ENCODE assay signal across 21 cellular contexts in genomic region chr19:17893766-17894165, GRCh38. TPM values are rescaled to one million over a fixed set of nuclear protein-coding genes. Genes with fewer than 3 reads are reported as not detected.
"Had no signal": no experiment of that assay in that cellular context is flagged by ENCODE, and none has a peak within 500 bp of the region (broad histone marks: within the 10 kb centered on the region; RNA-seq: fewer than 3 reads in every experiment).

No MANE protein-coding gene starts in this region.

- H3K9me3 ChIP-seq: MG63, SJSA1 had no signal

- H3K36me3 ChIP-seq: MG63, SJSA1 had no signal

- H3K4me3 ChIP-seq: MG63, SJSA1, SK-N-MC had no signal

- DNase-seq: Karpas-422, KG1, MG63, NCI-H1092 treated with DMSO at 0.1 percent for 48 hours, NCI-H1436, NCI-H187, NCI-H2029, NCI-H2081 treated with DMSO at 0.1 percent for 48 hours, NCI-H2171, NCI-H226, NCI-H446, NCI-H510A, NCI-H524 treated with DMSO at 0.1 percent for 48 hours, NCI-H69, NCI-H774, Right ventricle myocardium superior, RPMI8226, SIG-M5 had no signal

- H3K27ac ChIP-seq: HL-60, SJSA1, SK-N-MC had no signal

- H3K4me1 ChIP-seq: SJSA1 had no signal

RNA-seq across cellular contexts. Expression of gene SLC5A5, which starts 22.0 kb away (rescaled TPM):
- total RNA-seq: Right ventricle myocardium superior, SJSA1 had no signal
